Comparison of ENCODE assay signal across 29 cellular contexts in the genomic region with DNA sequence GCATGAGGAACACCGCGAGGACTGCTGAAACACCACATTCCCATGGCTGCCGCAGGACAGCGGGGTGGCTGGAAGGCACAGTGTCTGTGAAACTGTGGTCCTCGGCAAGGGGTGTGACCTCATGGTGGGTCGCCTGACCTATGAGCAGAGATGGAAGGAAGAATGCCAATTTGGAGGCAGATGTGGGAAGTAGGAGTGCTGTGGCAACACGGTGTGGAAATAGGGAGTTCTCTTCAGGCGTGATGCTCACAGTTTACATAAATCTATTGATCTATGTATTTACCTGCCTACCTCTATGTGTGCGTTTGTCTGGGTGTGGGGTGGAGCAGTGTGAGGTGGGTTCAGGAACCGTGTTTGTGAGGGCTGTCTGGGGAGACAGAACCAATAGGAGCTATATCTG.
"Had no signal": no experiment of that assay in that cellular context is flagged by ENCODE, and none has a peak within 500 bp of the region (broad histone marks: within the 10 kb centered on the region; RNA-seq: fewer than 3 reads in every experiment).

No MANE protein-coding gene starts in this region.

- H3K27ac ChIP-seq: KMS-11, PC-9, VCaP had no signal

- ATAC-seq: activated CD8-positive, alpha-beta T cell treated with anti-CD3 and anti-CD28 coated beads, Interleukin-2, amount 10 ng/mL, durations not matched to agents 7 days and 5 days had no signal

- DNase-seq: activated CD4-positive, alpha-beta T cell treated with anti-CD3 and anti-CD28 coated beads for 1 hour; activated CD4-positive, alpha-beta T cell treated with anti-CD3 and anti-CD28 coated beads for 48 hours; activated CD4-positive, CD25-positive, alpha-beta regulatory T cell; activated CD8-positive, alpha-beta T cell treated with anti-CD3 and anti-CD28 coated beads, Interleukin-2, amount 10 ng/mL, durations not matched to agents 7 days and 5 days; activated gamma-delta T cell; activated naive CD4-positive, alpha-beta T cell treated with Interleukin-2 at 50 U/mL for 16 hours; activated naive CD8-positive, alpha-beta T cell treated with anti-CD3 and anti-CD28 coated beads, Interleukin-2, amount 10 ng/mL, durations not matched to agents 7 days and 5 days; activated T-cell treated with anti-CD3 and anti-CD28 coated beads, Interleukin-2, amount 50 U/mL, for 24 hours; central memory CD4-positive, alpha-beta T cell; NCI-H1092 treated with DMSO at 0.1 percent for 48 hours; NCI-H1417; NCI-H146; NCI-H187; NCI-H2029 treated with DMSO at 0.1 percent for 48 hours; NCI-H2107; NCI-H2171; NCI-H510A; NCI-H526; NCI-H748 treated with DMSO at 0.1 percent for 48 hours; NK-92 treated with Interleukin-12 subunit alpha and Interleukin-12 subunit beta, amount 100 ng/mL, for 24 hours; PC-9; Right ventricle myocardium superior; SW 1271; T-helper 1 cell; T-helper 2 cell; T-helper 9 cell had no signal

- H3K4me3 ChIP-seq: PC-9 had no signal

- H3K4me2 ChIP-seq: KMS-11, PC-9 had no signal

- FAIRE-seq: RCC 7860 had no signal

- H2AFZ ChIP-seq: PC-9 had no signal

- H3K9ac ChIP-seq: KMS-11 had no signal
